In the genomic region with DNA sequence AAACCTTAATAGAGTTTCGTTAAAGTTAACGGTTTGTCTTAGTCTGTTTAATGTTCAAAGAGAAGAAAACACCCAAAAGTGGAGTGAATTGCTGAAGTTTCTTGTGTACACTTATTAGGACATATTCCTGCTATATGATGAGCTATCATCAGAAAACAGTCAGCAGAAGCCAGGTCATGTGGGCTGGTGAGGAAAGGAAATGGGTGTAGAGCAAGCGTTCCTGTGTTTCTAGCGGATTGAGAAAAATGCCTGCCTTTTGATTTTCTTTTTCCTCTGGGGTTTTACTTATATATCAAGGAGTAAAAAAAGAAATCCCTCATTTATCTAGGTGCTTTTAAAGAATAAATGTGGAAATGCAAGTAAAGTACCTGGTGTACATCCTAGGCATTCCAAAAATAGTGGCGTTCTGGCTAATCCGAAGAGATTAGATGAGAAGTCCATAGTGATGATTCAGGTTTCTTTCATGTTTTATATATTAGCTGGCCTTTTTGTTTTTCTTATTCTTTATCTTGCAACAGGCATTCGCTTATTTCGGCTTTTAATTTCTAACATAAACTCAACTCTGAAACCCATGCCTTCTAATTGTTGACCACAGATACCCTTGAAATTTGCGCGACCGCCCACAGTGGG, we compare ENCODE assay signal across 18 cellular contexts. TPM values are rescaled to one million over a fixed set of nuclear protein-coding genes. Genes with fewer than 3 reads are reported as not detected.
"Had no signal": no experiment of that assay in that cellular context is flagged by ENCODE, and none has a peak within 500 bp of the region (broad histone marks: within the 10 kb centered on the region; RNA-seq: fewer than 3 reads in every experiment).

No MANE protein-coding gene starts in this region.

- H3K9me3 Mint-ChIP-seq: endodermal cell; neural crest cell; stimulated activated naive CD8-positive, alpha-beta T cell treated with anti-CD3 and anti-CD28 coated beads, Interleukin-15, amount 100 ng/mL, for 72 hours; T-cell had no signal

- DNase-seq: activated CD4-positive, alpha-beta T cell treated with anti-CD3 and anti-CD28 coated beads for 4 hours; activated CD8-positive, alpha-beta memory T cell treated with anti-CD3 and anti-CD28 coated beads, Interleukin-2, amount 50 U/mL, for 48 hours; activated CD8-positive, alpha-beta T cell treated with anti-CD3 and anti-CD28 coated beads, Interleukin-2, amount 10 ng/mL, durations not matched to agents 7 days and 5 days; activated naive CD4-positive, alpha-beta T cell; dermis blood vessel endothelial cell; endodermal cell; foreskin melanocyte; heart right ventricle; left lung; ovary; stimulated activated CD4-positive, alpha-beta T cell treated with anti-CD3 and anti-CD28 coated beads, Interleukin-15, amount 100 ng/mL, for 24 hours; stimulated activated CD4-positive, alpha-beta T cell treated with anti-CD3 and anti-CD28 coated beads, Interleukin-4, amount 100 ng/mL, for 24 hours; stimulated activated naive CD8-positive, alpha-beta T cell treated with anti-CD3 and anti-CD28 coated beads, Interleukin-15, amount 100 ng/mL, for 72 hours; T-cell; WERI-Rb-1 had no signal

- H3K9me3 ChIP-seq: heart right ventricle, left lung, ovary, thoracic aorta had no signal

- H3K27ac Mint-ChIP-seq: activated CD8-positive, alpha-beta T cell treated with anti-CD3 and anti-CD28 coated beads, Interleukin-2, amount 10 ng/mL, durations not matched to agents 7 days and 5 days; endodermal cell; stimulated activated naive CD8-positive, alpha-beta T cell treated with anti-CD3 and anti-CD28 coated beads, Interleukin-15, amount 100 ng/mL, for 72 hours; T-cell had no signal

- H3K4me1 ChIP-seq: left lung had no signal

- H3K36me3 Mint-ChIP-seq: T-cell had no signal

- H3K27ac ChIP-seq: heart right ventricle, left lung, ovary, thoracic aorta, WERI-Rb-1 had no signal

- H3K27me3 ChIP-seq: heart right ventricle, left lung, ovary had no signal

- FAIRE-seq: keratinocyte had no signal

- H3K27me3 Mint-ChIP-seq: stimulated activated naive CD8-positive, alpha-beta T cell treated with anti-CD3 and anti-CD28 coated beads, Interleukin-15, amount 100 ng/mL, for 72 hours; T-cell had no signal

- H3K4me3 Mint-ChIP-seq: activated CD8-positive, alpha-beta T cell treated with anti-CD3 and anti-CD28 coated beads, Interleukin-2, amount 10 ng/mL, durations not matched to agents 7 days and 5 days; endodermal cell; neural crest cell; stimulated activated naive CD8-positive, alpha-beta T cell treated with anti-CD3 and anti-CD28 coated beads, Interleukin-15, amount 100 ng/mL, for 72 hours; T-cell had no signal

- ATAC-seq: activated CD8-positive, alpha-beta T cell treated with anti-CD3 and anti-CD28 coated beads, Interleukin-2, amount 10 ng/mL, durations not matched to agents 7 days and 5 days; heart right ventricle; left lung; stimulated activated naive CD8-positive, alpha-beta T cell treated with anti-CD3 and anti-CD28 coated beads, Interleukin-15, amount 100 ng/mL, for 72 hours; T-cell had no signal

- H3K36me3 ChIP-seq: heart right ventricle, left lung, ovary, thoracic aorta, WERI-Rb-1 had no signal

- H3K4me1 Mint-ChIP-seq: stimulated activated naive CD8-positive, alpha-beta T cell treated with anti-CD3 and anti-CD28 coated beads, Interleukin-15, amount 100 ng/mL, for 72 hours; T-cell had no signal

- H3K4me3 ChIP-seq: heart right ventricle, left lung, ovary, thoracic aorta had no signal

RNA-seq across cellular contexts. Expression of a gene that starts 50.7 kb away (rescaled TPM):
- total RNA-seq: activated CD8-positive, alpha-beta T cell treated with anti-CD3 and anti-CD28 coated beads, Interleukin-2, amount 10 ng/mL, durations not matched to agents 7 days and 5 days had no signal
